8 cellular contexts compared by ENCODE assay signal in the genomic region with DNA sequence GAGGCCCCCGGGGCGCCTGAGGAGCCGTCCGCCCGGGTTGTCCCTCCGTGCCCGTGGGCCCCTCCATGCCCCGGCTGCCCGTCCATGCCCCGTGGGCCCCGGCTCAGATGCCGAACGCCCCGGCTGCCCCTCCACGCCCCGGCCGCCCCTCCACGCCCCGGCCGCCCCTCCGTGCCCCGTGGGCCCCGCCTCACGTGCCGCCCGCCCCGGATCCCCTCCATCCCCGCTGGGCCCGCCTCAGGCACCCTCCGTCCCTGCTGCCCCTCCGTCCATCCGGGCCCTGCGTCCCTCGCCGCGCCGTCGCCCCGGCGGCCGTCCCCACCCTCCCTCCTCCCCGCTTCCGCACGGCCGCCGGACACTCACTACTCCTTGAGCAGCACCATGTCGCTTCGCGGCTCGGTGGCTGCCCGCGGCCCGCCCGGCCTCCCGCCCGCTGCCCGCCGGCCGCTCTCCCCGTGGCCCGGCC. TPM values are rescaled to one million over a fixed set of nuclear protein-coding genes. Genes with fewer than 3 reads are reported as not detected.
A peak's percentile ranks its signal among the peaks of the same experiment; 100 is the strongest.
DNase-seq lines count a peak whose midpoint lies in the region; ATAC-seq and TF ChIP-seq lines count a peak whose summit lies in the region.

No MANE protein-coding gene starts in this region.

- peak overlapping the region; percentile 85 for H3K4me3 ChIP-seq in cardiac muscle cell
- peak overlapping the region; percentile 71 to 96 (median 92) for H3K4me3 ChIP-seq in sigmoid colon

- CTCF ChIA-PET in activated B cell treated with CpG ODN at 0.5 μM for 24 hours (lab: Charles Lee): interaction anchor here (1.1 to 3.3 kb wide), 3 partner anchors 12 to 197 kb away, joined by 5 to 11 read pairs (median 6); no protein-coding TSS in a partner anchor

- no peak for TF ChIP-seq POLR2A in sigmoid colon (IDR thresholded peaks at IDR 0.05)

- peak overlapping the region; percentile 97 for H3K27ac ChIP-seq in cardiac muscle cell
- H3K27ac ChIP-seq in sigmoid colon: peak overlapping the region; percentile 85 to 99 (median 96)

- ATAC-seq in GM18868 (IDR thresholded peaks at IDR 0.05; ENCODE audit: unreplicated experiment): peak; percentile 33
- peak; percentile 30 for ATAC-seq in HG03108 (IDR thresholded peaks at IDR 0.05; ENCODE audit: unreplicated experiment)
- peak; percentile 29 for ATAC-seq in activated B cell treated with CpG ODN at 0.5 μM for 24 hours (ENCODE audit: low read depth)

- H3K4me1 ChIP-seq in cardiac muscle cell (ENCODE audit: low read depth): peaks cover 10% of the 10 kb centered on the region
- peaks cover 0 to 40% (median 34%) of the 10 kb centered on the region in 4 donors for H3K4me1 ChIP-seq in sigmoid colon

- H3K9me3 ChIP-seq in cardiac muscle cell (ENCODE audit: low read depth) (no peaks in the 10 kb centered on the region), sigmoid colon (no peaks in the 10 kb centered on the region)

- no peak overlapping the region for H3K27ac Mint-ChIP-seq in activated B cell treated with CpG ODN at 0.5 μM for 24 hours

- 1 to 2% methylated on average over 61 of the region's 61 CpGs for WGBS in sigmoid colon, 2 donors

- in situ Hi-C loops in ACHN (cut with HindIII; ENCODE audit: low pct_ligation_motif_present, low pct_unique_long_range_greater_than_20kb, low sequenced_read_pairs): no loop called here

- no peaks in the 10 kb centered on the region for H3K9me3 Mint-ChIP-seq in activated B cell treated with CpG ODN at 0.5 μM for 24 hours

- POLR2A ChIA-PET in activated B cell treated with CpG ODN at 0.5 μM for 24 hours (lab: Charles Lee): interaction anchor here (0.5 to 5.4 kb wide), 12 partner anchors 12 to 326 kb away, joined by 3 to 43 read pairs (median 4); partner anchors contain the start of genes INPP5K and SLC43A2

- intact Hi-C loops in activated B cell treated with CpG ODN at 0.5 μM for 24 hours (cut with micrococcal nuclease) (loop anchor here (1.0 to 10.0 kb wide), 8 partner anchors 46 to 303 kb away; partner anchors contain the start of genes INPP5K, RILP and SLC43A2), sigmoid colon (cut with DNase I) (loop anchor here (5.0 kb wide), 1 partner anchor 45 kb away; the partner anchor contains the start of gene INPP5K)

- no peaks in the 10 kb centered on the region for H3K36me3 ChIP-seq in cardiac muscle cell
- peaks cover 0 to 6% (median 0%) of the 10 kb centered on the region in 4 donors for H3K36me3 ChIP-seq in sigmoid colon

- H3K27me3 ChIP-seq in cardiac muscle cell (no peaks in the 10 kb centered on the region), sigmoid colon (no peaks in the 10 kb centered on the region)

- no peaks in the 10 kb centered on the region for H3K27me3 Mint-ChIP-seq in activated B cell treated with CpG ODN at 0.5 μM for 24 hours

- DNase-seq in ACHN (peak; percentile 53), activated B cell treated with CpG ODN at 0.5 μM for 24 hours (no peak), cardiac muscle cell (ENCODE audit: low read depth in 1 of 2, low spot score in 1 of 2) (peak; percentile 40 to 74), sigmoid colon (peak; percentile 76), SW480 (ENCODE audit: low spot score) (no peak), NOMO-1 treated with dmso at 0.1 percent for 144 hours (lab: John Stamatoyannopoulos, UW; ENCODE audit: unreplicated experiment) (no peak)

- TF ChIP-seq EP300 in sigmoid colon (IDR thresholded peaks at IDR 0.05): no peak

- peak overlapping the region; percentile 86 for H3K4me3 Mint-ChIP-seq in activated B cell treated with CpG ODN at 0.5 μM for 24 hours

- TF ChIP-seq CTCF in activated B cell treated with CpG ODN at 0.5 μM for 24 hours (IDR thresholded peaks at IDR 0.05): no peak
- TF ChIP-seq CTCF in cardiac muscle cell (IDR thresholded peaks at IDR 0.05; ENCODE audit: low read depth, low read length): no peak
- no peak for TF ChIP-seq CTCF in sigmoid colon (IDR thresholded peaks at IDR 0.05)

- peaks cover 6% of the 10 kb centered on the region for H3K36me3 Mint-ChIP-seq in activated B cell treated with CpG ODN at 0.5 μM for 24 hours (ENCODE audit: low read depth)

- peaks cover 52% of the 10 kb centered on the region for H3K4me1 Mint-ChIP-seq in activated B cell treated with CpG ODN at 0.5 μM for 24 hours

RNA-seq across cellular contexts. Expression of gene PITPNA, which starts 0.4 kb away (rescaled TPM):
- total RNA-seq in activated B cell treated with CpG ODN at 0.5 μM for 24 hours (97.0 and 113 TPM in 2 replicates), cardiac muscle cell (33.1 and 33.6 TPM in 2 replicates), sigmoid colon (10 to 100 TPM; 28.5 to 45.1 (median 34.4) TPM)
- polyA plus RNA-seq in cardiac muscle cell (68.0 and 75.4 TPM in 2 replicates), sigmoid colon (10 to 100 TPM; 33.8 to 41.9 (median 37.8) TPM)

RNA-seq across cellular contexts. Expression of gene INPP5K, which starts 45.8 kb away (rescaled TPM):
- total RNA-seq in activated B cell treated with CpG ODN at 0.5 μM for 24 hours (46.0 and 50.0 TPM in 2 replicates), cardiac muscle cell (22.5 and 24.6 TPM in 2 replicates), sigmoid colon (10 to 100 TPM; 41.0 to 66.5 (median 58.7) TPM)
- polyA plus RNA-seq in cardiac muscle cell (13.8 and 18.1 TPM in 2 replicates), sigmoid colon (10 to 100 TPM; 25.7 to 33.1 (median 31.2) TPM)

Comparison
In these comparisons a context has a peak if more than half of its experiments do, and no peak if none do; other contexts are left out.
1. DNase-seq: peak in ACHN (single experiment), cardiac muscle cell (2 of 2) and sigmoid colon (single experiment); none in activated B cell treated with CpG ODN at 0.5 μM for 24 hours (single experiment), SW480 (single experiment) and NOMO-1 treated with dmso at 0.1 percent for 144 hours (single experiment).
2. Peak in every context shown above with its lines, with median percentiles within 50 percentile points of each other: ATAC-seq.